In genomic region chr3:70539908-70540307, GRCh38 we compare ENCODE assay signal across 17 cellular contexts.
A peak's percentile ranks its signal among the peaks of the same experiment; 100 is the strongest.
DNase-seq lines count a peak whose midpoint lies in the region; ATAC-seq and TF ChIP-seq lines count a peak whose summit lies in the region.
"Had no signal": no experiment of that assay in that cellular context is flagged by ENCODE, and none has a peak within 500 bp of the region (broad histone marks: within the 10 kb centered on the region; RNA-seq: fewer than 3 reads in every experiment).

No MANE protein-coding gene starts in this region.

- H3K4me3 ChIP-seq in cardiac muscle cell (no peak overlapping the region), heart left ventricle (no peak overlapping the region), Karpas-422 (ENCODE audit: low read length) (no peak overlapping the region), choroid plexus epithelial cell (ENCODE audit: low read depth, low read length) (no peak overlapping the region)
- H3K4me3 ChIP-seq: gastroesophageal sphincter had no signal

- H3K4me1 ChIP-seq in cardiac muscle cell (ENCODE audit: low read depth) = no peaks in the 10 kb centered on the region
- no peaks in the 10 kb centered on the region for H3K4me1 ChIP-seq in heart left ventricle
- no peaks in the 10 kb centered on the region for H3K4me1 ChIP-seq in Karpas-422 (ENCODE audit: low read length)

- TF ChIP-seq CTCF in cardiac muscle cell (IDR thresholded peaks at IDR 0.05; ENCODE audit: low read depth, low read length) (peak; percentile 32), heart left ventricle (IDR thresholded peaks at IDR 0.05) (peak in 2 of 12 donors; percentile 9 to 10), choroid plexus epithelial cell (conservative IDR thresholded peaks at IDR 0.05; ENCODE audit: low read depth, low read length) (peak; percentile 35)

- WGBS in heart left ventricle, 4 donors = 92 to 98% (median 97%) methylated on average over 2 of the region's 2 CpGs

- H3K9me2 ChIP-seq in Karpas-422 (replicated peaks; ENCODE audit: insufficient read depth, low read length) = no peaks in the 10 kb centered on the region

- H3K36me3 ChIP-seq in cardiac muscle cell (no peaks in the 10 kb centered on the region), heart left ventricle (no peaks in the 10 kb centered on the region), Karpas-422 (ENCODE audit: insufficient read depth, low read length) (no peaks in the 10 kb centered on the region)
- H3K36me3 ChIP-seq: gastroesophageal sphincter had no signal

- no peaks in the 10 kb centered on the region for H3K79me2 ChIP-seq in Karpas-422 (ENCODE audit: low read length)

- DNase-seq in cardiac muscle cell (ENCODE audit: low read depth in 1 of 2, low spot score in 1 of 2) = no peak
- DNase-seq in heart left ventricle = no peak
- DNase-seq in Karpas-422 = peak; percentile 48
- DNase-seq in choroid plexus epithelial cell (ENCODE audit: low read depth) = no peak
- DNase-seq in NCI-H345 treated with DMSO at 0.1 percent for 48 hours (lab: John Stamatoyannopoulos, UW; ENCODE audit: unreplicated experiment) = no peak
- DNase-seq in COLO829 (ENCODE audit: low spot score) = no peak
- no peak for DNase-seq in activated CD4-positive, alpha-beta T cell treated with anti-CD3 and anti-CD28 coated beads, Interleukin-2, amount 50 U/mL, for 1 hour
- DNase-seq in kidney tubule cell (ENCODE audit: low spot score) = no peak
- DNase-seq: DMS153; effector CD8-positive, alpha-beta T cell; immature natural killer cell; NCI-H2081 treated with DMSO at 0.1 percent for 48 hours; nucleus accumbens; small intestine; substantia nigra had no signal

- no peak overlapping the region for H3K9ac ChIP-seq in Karpas-422 (ENCODE audit: low read length)

- intact Hi-C loops in heart left ventricle (cut with DNase I) = loop anchor here in 5 of 10 donors (10.0 kb wide), 4 partner anchors 535 to 1115 kb away; no protein-coding TSS in a partner anchor

- H3K27ac ChIP-seq in cardiac muscle cell (no peak overlapping the region), heart left ventricle (no peak overlapping the region), Karpas-422 (ENCODE audit: low read length) (no peak overlapping the region)
- H3K27ac ChIP-seq: gastroesophageal sphincter, VCaP had no signal

- TF ChIP-seq POLR2A in heart left ventricle (IDR thresholded peaks at IDR 0.05) = no peak

- no peak overlapping the region for H3K4me2 ChIP-seq in Karpas-422 (ENCODE audit: low read depth, low read length, poor library complexity, severe bottlenecking)

- no peak for ATAC-seq in heart left ventricle
- ATAC-seq: gastroesophageal sphincter had no signal

- no peaks in the 10 kb centered on the region for H4K20me1 ChIP-seq in Karpas-422 (ENCODE audit: insufficient read depth, low read depth, low read length)

- H3K27me3 ChIP-seq in cardiac muscle cell (no peaks in the 10 kb centered on the region), heart left ventricle (peaks cover 0 to 13% (median 0%) of the 10 kb centered on the region in 9 donors), Karpas-422 (ENCODE audit: low read length) (no peaks in the 10 kb centered on the region)
- H3K27me3 ChIP-seq: gastroesophageal sphincter had no signal

- no peak overlapping the region for H2AFZ ChIP-seq in Karpas-422 (ENCODE audit: low read length)

- H3K9me3 ChIP-seq in cardiac muscle cell (ENCODE audit: low read depth) (no peaks in the 10 kb centered on the region), heart left ventricle (no peaks in the 10 kb centered on the region), Karpas-422 (ENCODE audit: low read length) (no peaks in the 10 kb centered on the region)
- H3K9me3 ChIP-seq: gastroesophageal sphincter had no signal
